Comparison of ENCODE assay signal across 10 cellular contexts in genomic region chr3:28840976-28841376, GRCh38.
DNase-seq lines count a peak whose midpoint lies in the region; ATAC-seq and TF ChIP-seq lines count a peak whose summit lies in the region.
"Had no signal": no experiment of that assay in that cellular context is flagged by ENCODE, and none has a peak within 500 bp of the region (broad histone marks: within the 10 kb centered on the region; RNA-seq: fewer than 3 reads in every experiment).

No MANE protein-coding gene starts in this region.

- no peak overlapping the region for H3K4me3 Mint-ChIP-seq in activated naive CD4-positive, alpha-beta T cell treated with anti-CD3 and anti-CD28 coated beads, Interleukin-2, amount 10 ng/mL, durations not matched to agents 7 days and 5 days
- no peak overlapping the region for H3K4me3 Mint-ChIP-seq in activated CD4-positive, alpha-beta memory T cell treated with anti-CD3 and anti-CD28 coated beads, Interleukin-2, amount 10 ng/mL, durations not matched to agents 7 days and 5 days
- no peak overlapping the region for H3K4me3 Mint-ChIP-seq in Caco-2 (ENCODE audit: unreplicated experiment)

- POLR2A ChIA-PET in activated CD4-positive, alpha-beta memory T cell treated with anti-CD3 and anti-CD28 coated beads, Interleukin-2, amount 10 ng/mL, durations not matched to agents 7 days and 5 days (lab: Charles Lee): interaction anchor here (1.1 kb wide), 1 partner anchor 173 kb away, joined by 3 read pairs; no protein-coding TSS in a partner anchor
- POLR2A ChIA-PET in Caco-2 (lab: Charles Lee): no interaction called here
- POLR2A ChIA-PET in OCI-LY7 (lab: Charles Lee): interaction anchor here (0.6 to 1.0 kb wide), 3 partner anchors 7 to 1383 kb away, joined by 3 to 4 read pairs (median 3); no protein-coding TSS in a partner anchor

- H3K36me3 ChIP-seq in Caco-2 (ENCODE audit: control insufficient read depth, insufficient read depth, low read length): no peaks in the 10 kb centered on the region
- H3K36me3 ChIP-seq in OCI-LY7 (ENCODE audit: insufficient read depth, low read length): no peaks in the 10 kb centered on the region
- H3K36me3 ChIP-seq in WERI-Rb-1: no peaks in the 10 kb centered on the region

- no peaks in the 10 kb centered on the region for H4K20me1 ChIP-seq in OCI-LY7 (ENCODE audit: insufficient read depth, low read length)

- no peaks in the 10 kb centered on the region for H3K4me1 ChIP-seq in Caco-2
- H3K4me1 ChIP-seq in OCI-LY7 (ENCODE audit: insufficient read depth, low read length, poor library complexity, severe bottlenecking): no peaks in the 10 kb centered on the region

- peak; percentile 95 to 97 for ATAC-seq in activated naive CD4-positive, alpha-beta T cell treated with anti-CD3 and anti-CD28 coated beads, Interleukin-2, amount 50 U/mL, for 72 hours
- peak; percentile 80 for ATAC-seq in HG02981 (IDR thresholded peaks at IDR 0.05; ENCODE audit: unreplicated experiment)
- ATAC-seq in stimulated activated naive CD8-positive, alpha-beta T cell treated with anti-CD3 and anti-CD28 coated beads, Interleukin-15, Interleukin-2, amounts not matched to agents 100 U/mL and 50 U/mL, for 24 hours: peak; percentile 96

- no peak overlapping the region for H3K27ac ChIP-seq in OCI-LY7 (ENCODE audit: low read depth, low read length, poor library complexity, severe bottlenecking)
- no peak overlapping the region for H3K27ac ChIP-seq in WERI-Rb-1
- H3K27ac ChIP-seq: RWPE1 had no signal

- H3K9me2 ChIP-seq in OCI-LY7 (ENCODE audit: insufficient read depth, low read length): no peaks in the 10 kb centered on the region

- H3K4me2 ChIP-seq in OCI-LY7 (ENCODE audit: low read length): no peak overlapping the region

- H3K27me3 ChIP-seq in Caco-2 (replicated peaks; ENCODE audit: control insufficient read depth, insufficient read depth, low read length): no peaks in the 10 kb centered on the region
- H3K27me3 ChIP-seq in WERI-Rb-1 (ENCODE audit: insufficient read depth, low read depth, severe bottlenecking): no peaks in the 10 kb centered on the region

- H3K9me3 ChIP-seq in Caco-2: no peaks in the 10 kb centered on the region
- H3K9me3 ChIP-seq in OCI-LY7 (ENCODE audit: low read length): no peaks in the 10 kb centered on the region
- no peaks in the 10 kb centered on the region for H3K9me3 ChIP-seq in WERI-Rb-1 (ENCODE audit: severe bottlenecking)

- DNase-seq in activated naive CD4-positive, alpha-beta T cell treated with anti-CD3 and anti-CD28 coated beads, Interleukin-2, amount 50 U/mL, for 72 hours (ENCODE audit: low spot score in 2 of 2): peak in 1 of 2 donors; percentile 29
- no peak for DNase-seq in activated naive CD4-positive, alpha-beta T cell treated with anti-CD3 and anti-CD28 coated beads, Interleukin-2, amount 10 ng/mL, durations not matched to agents 7 days and 5 days
- peak; percentile 34 for DNase-seq in activated CD4-positive, alpha-beta memory T cell treated with anti-CD3 and anti-CD28 coated beads, Interleukin-2, amount 10 ng/mL, durations not matched to agents 7 days and 5 days
- DNase-seq in stimulated activated naive CD8-positive, alpha-beta T cell treated with anti-CD3 and anti-CD28 coated beads, Interleukin-15, Interleukin-2, amounts not matched to agents 100 U/mL and 50 U/mL, for 24 hours: peak; percentile 13
- no peak for DNase-seq in Caco-2
- no peak for DNase-seq in OCI-LY7 (ENCODE audit: low spot score)
- DNase-seq in WERI-Rb-1: no peak
- DNase-seq: effector memory CD4-positive, alpha-beta T cell had no signal

- no peak overlapping the region for H2AFZ ChIP-seq in OCI-LY7 (ENCODE audit: low read length)

- BruUV-seq in Caco-2 (replicated peaks; lab: Mats Ljungman, UMichigan) (no TSS peak), OCI-LY7 (replicated peaks; lab: Mats Ljungman, UMichigan) (no TSS peak)

- peak overlapping the region in 1 of 2 donors; percentile 48 for H3K27ac Mint-ChIP-seq in activated naive CD4-positive, alpha-beta T cell treated with anti-CD3 and anti-CD28 coated beads, Interleukin-2, amount 50 U/mL, for 72 hours
- H3K27ac Mint-ChIP-seq in activated naive CD4-positive, alpha-beta T cell treated with anti-CD3 and anti-CD28 coated beads, Interleukin-2, amount 10 ng/mL, durations not matched to agents 7 days and 5 days: no peak overlapping the region
- peak overlapping the region; percentile 65 for H3K27ac Mint-ChIP-seq in activated CD4-positive, alpha-beta memory T cell treated with anti-CD3 and anti-CD28 coated beads, Interleukin-2, amount 10 ng/mL, durations not matched to agents 7 days and 5 days
- no peak overlapping the region for H3K27ac Mint-ChIP-seq in Caco-2 (ENCODE audit: unreplicated experiment)

- H3K79me2 ChIP-seq in OCI-LY7 (ENCODE audit: insufficient read depth, low read depth, low read length): no peaks in the 10 kb centered on the region

- H3K4me3 ChIP-seq in Caco-2 (ENCODE audit: low read depth, low read length) (no peak overlapping the region), OCI-LY7 (ENCODE audit: low read depth, low read length, poor library complexity, severe bottlenecking) (no peak overlapping the region), WERI-Rb-1 (ENCODE audit: low read depth, low read length) (no peak overlapping the region)

- no peaks in the 10 kb centered on the region for H3K4me1 Mint-ChIP-seq in activated naive CD4-positive, alpha-beta T cell treated with anti-CD3 and anti-CD28 coated beads, Interleukin-2, amount 10 ng/mL, durations not matched to agents 7 days and 5 days
- peaks cover 29% of the 10 kb centered on the region for H3K4me1 Mint-ChIP-seq in activated CD4-positive, alpha-beta memory T cell treated with anti-CD3 and anti-CD28 coated beads, Interleukin-2, amount 10 ng/mL, durations not matched to agents 7 days and 5 days
- H3K4me1 Mint-ChIP-seq in Caco-2 (ENCODE audit: low read depth, unreplicated experiment): no peaks in the 10 kb centered on the region

- H3K36me3 Mint-ChIP-seq in activated naive CD4-positive, alpha-beta T cell treated with anti-CD3 and anti-CD28 coated beads, Interleukin-2, amount 50 U/mL, for 72 hours: no peaks in the 10 kb centered on the region
- no peaks in the 10 kb centered on the region for H3K36me3 Mint-ChIP-seq in activated naive CD4-positive, alpha-beta T cell treated with anti-CD3 and anti-CD28 coated beads, Interleukin-2, amount 10 ng/mL, durations not matched to agents 7 days and 5 days
- no peaks in the 10 kb centered on the region for H3K36me3 Mint-ChIP-seq in activated CD4-positive, alpha-beta memory T cell treated with anti-CD3 and anti-CD28 coated beads, Interleukin-2, amount 10 ng/mL, durations not matched to agents 7 days and 5 days (ENCODE audit: low read depth)
- H3K36me3 Mint-ChIP-seq in Caco-2 (ENCODE audit: insufficient read depth, unreplicated experiment): no peaks in the 10 kb centered on the region

- TF ChIP-seq CTCF in Caco-2 (IDR thresholded peaks at IDR 0.05; ENCODE audit: insufficient read depth in 1 of 2, low read depth in 1 of 2, low read length in 1 of 2, severe bottlenecking in 1 of 2, unreplicated experiment in 1 of 2) (no peak), OCI-LY7 (conservative IDR thresholded peaks at IDR 0.05; ENCODE audit: low read length) (no peak), WERI-Rb-1 (IDR thresholded peaks at IDR 0.05; ENCODE audit: low read depth, low read length) (no peak)

- no peaks in the 10 kb centered on the region for H3K27me3 Mint-ChIP-seq in activated naive CD4-positive, alpha-beta T cell treated with anti-CD3 and anti-CD28 coated beads, Interleukin-2, amount 10 ng/mL, durations not matched to agents 7 days and 5 days
- no peaks in the 10 kb centered on the region for H3K27me3 Mint-ChIP-seq in activated CD4-positive, alpha-beta memory T cell treated with anti-CD3 and anti-CD28 coated beads, Interleukin-2, amount 10 ng/mL, durations not matched to agents 7 days and 5 days
- peaks cover 3% of the 10 kb centered on the region for H3K27me3 Mint-ChIP-seq in Caco-2 (ENCODE audit: insufficient read depth, unreplicated experiment)

- CTCF ChIA-PET in activated naive CD4-positive, alpha-beta T cell treated with anti-CD3 and anti-CD28 coated beads, Interleukin-2, amount 10 ng/mL, durations not matched to agents 7 days and 5 days (lab: Charles Lee): no interaction called here
- CTCF ChIA-PET in activated CD4-positive, alpha-beta memory T cell treated with anti-CD3 and anti-CD28 coated beads, Interleukin-2, amount 10 ng/mL, durations not matched to agents 7 days and 5 days (lab: Charles Lee): no interaction called here
- CTCF ChIA-PET in Caco-2 (lab: Charles Lee) (no interaction called here), OCI-LY7 (lab: Charles Lee; ENCODE audit: unreplicated experiment) (no interaction called here)

- intact Hi-C loops in Caco-2 (cut with micrococcal nuclease; ENCODE audit: unreplicated experiment): no loop called here
- intact Hi-C loops in OCI-LY7 (cut with micrococcal nuclease; ENCODE audit: unreplicated experiment): no loop called here

- H3K9me3 Mint-ChIP-seq in activated naive CD4-positive, alpha-beta T cell treated with anti-CD3 and anti-CD28 coated beads, Interleukin-2, amount 50 U/mL, for 72 hours: peaks cover 0 to 5% of the 10 kb centered on the region in 2 donors
- no peaks in the 10 kb centered on the region for H3K9me3 Mint-ChIP-seq in activated naive CD4-positive, alpha-beta T cell treated with anti-CD3 and anti-CD28 coated beads, Interleukin-2, amount 10 ng/mL, durations not matched to agents 7 days and 5 days
- peaks cover 3% of the 10 kb centered on the region for H3K9me3 Mint-ChIP-seq in activated CD4-positive, alpha-beta memory T cell treated with anti-CD3 and anti-CD28 coated beads, Interleukin-2, amount 10 ng/mL, durations not matched to agents 7 days and 5 days
- H3K9me3 Mint-ChIP-seq in Caco-2 (ENCODE audit: unreplicated experiment): no peaks in the 10 kb centered on the region

Comparison
In these comparisons a context has a peak if more than half of its experiments do, and no peak if none do; other contexts are left out.
1. DNase-seq: peak in activated CD4-positive, alpha-beta memory T cell treated with anti-CD3 and anti-CD28 coated beads, Interleukin-2, amount 10 ng/mL, durations not matched to agents 7 days and 5 days (single experiment) and stimulated activated naive CD8-positive, alpha-beta T cell treated with anti-CD3 and anti-CD28 coated beads, Interleukin-15, Interleukin-2, amounts not matched to agents 100 U/mL and 50 U/mL, for 24 hours (single experiment); none in activated naive CD4-positive, alpha-beta T cell treated with anti-CD3 and anti-CD28 coated beads, Interleukin-2, amount 10 ng/mL, durations not matched to agents 7 days and 5 days (single experiment), Caco-2 (0 of 2), OCI-LY7 (single experiment) and WERI-Rb-1 (single experiment).
2. Peak in every context shown above with its lines, with median percentiles within 50 percentile points of each other: ATAC-seq.